Comparison of ENCODE assay signal across 8 cellular contexts in the genomic region with DNA sequence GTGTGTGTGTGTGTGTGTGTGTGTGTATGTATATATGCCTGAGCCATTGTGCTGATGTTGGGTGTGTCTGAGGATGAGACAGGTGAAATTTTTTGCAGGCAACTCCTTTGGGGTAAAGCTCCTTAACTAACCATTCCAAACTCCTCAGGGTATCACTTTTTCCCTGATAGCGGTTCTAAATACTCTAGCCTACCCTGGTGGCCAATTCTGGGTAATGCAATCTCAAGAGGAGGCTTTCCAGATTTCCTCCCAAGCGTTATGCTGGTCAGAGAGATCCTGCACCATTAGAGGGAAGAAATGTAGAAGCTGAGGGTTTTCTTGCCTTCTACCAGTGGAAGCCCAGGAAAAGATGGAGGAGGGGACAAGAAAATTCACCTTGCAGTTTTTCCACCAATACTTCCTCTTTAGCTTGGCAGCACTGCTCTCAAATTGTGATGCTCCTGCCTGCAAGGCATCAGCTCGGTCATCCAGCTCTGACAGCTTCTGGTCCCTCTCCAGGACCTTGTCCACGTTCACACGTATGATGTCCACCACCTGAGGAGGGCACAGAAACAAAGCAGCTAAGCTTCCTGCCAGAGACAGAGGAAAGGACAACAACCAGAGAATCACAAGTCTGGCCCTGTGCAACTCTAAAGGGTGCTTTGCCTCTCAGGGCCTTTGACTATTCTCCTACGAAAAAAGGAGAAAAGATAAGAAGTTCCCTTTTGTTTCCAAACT. TPM values are rescaled to one million over a fixed set of nuclear protein-coding genes. Genes with fewer than 3 reads are reported as not detected.
DNase-seq lines count a peak whose midpoint lies in the region; ATAC-seq, FAIRE-seq and TF ChIP-seq lines count a peak whose summit lies in the region.

No MANE protein-coding gene starts in this region.

- peaks cover 0 to 2% (median 1%) of the 10 kb centered on the region in 3 donors for H3K27me3 Mint-ChIP-seq in CD14-positive monocyte (ENCODE audit: low read depth in 3 of 3)
- no peaks in the 10 kb centered on the region for H3K27me3 Mint-ChIP-seq in activated T-cell treated with anti-CD3 and anti-CD28 coated beads, Interleukin-2, amount 50 U/mL, for 72 hours (ENCODE audit: low read depth)

- peaks cover 70% of the 10 kb centered on the region for H3K4me1 Mint-ChIP-seq in CD14-positive monocyte
- H3K4me1 Mint-ChIP-seq in activated T-cell treated with anti-CD3 and anti-CD28 coated beads, Interleukin-2, amount 50 U/mL, for 72 hours (ENCODE audit: low read depth): peaks cover 91% of the 10 kb centered on the region

- peaks cover 63 to 64% of the 10 kb centered on the region in 2 donors for H3K36me3 Mint-ChIP-seq in CD14-positive monocyte
- peaks cover 34 to 61% of the 10 kb centered on the region in 2 donors for H3K36me3 Mint-ChIP-seq in activated T-cell treated with anti-CD3 and anti-CD28 coated beads, Interleukin-2, amount 50 U/mL, for 72 hours (ENCODE audit: insufficient read depth in 2 of 2)

- in situ Hi-C loops in GM13976 (cut with MboI; ENCODE audit: low sequenced_read_pairs, unreplicated experiment): no loop called here

- no peaks in the 10 kb centered on the region for H3K27me3 ChIP-seq in pancreas

- no peak overlapping the region for H3K27ac ChIP-seq in pancreas

- no peaks in the 10 kb centered on the region for H3K9me3 Mint-ChIP-seq in CD14-positive monocyte
- no peaks in the 10 kb centered on the region for H3K9me3 Mint-ChIP-seq in activated T-cell treated with anti-CD3 and anti-CD28 coated beads, Interleukin-2, amount 50 U/mL, for 72 hours

- TF ChIP-seq CTCF in CD14-positive monocyte (IDR thresholded peaks at IDR 0.05) (peak; percentile 85), GM13976 (IDR thresholded peaks at IDR 0.05; ENCODE audit: borderline replicate concordance, control extremely low read depth, extremely low read depth, insufficient read depth, missing control alignments) (peak; percentile 65), pancreas (IDR thresholded peaks at IDR 0.05) (peak; percentile 52 to 65 (median 60))

- no peak overlapping the region for H3K4me3 ChIP-seq in pancreas

- H3K9me3 ChIP-seq in pancreas: no peaks in the 10 kb centered on the region

- peaks cover 0 to 29% (median 0%) of the 10 kb centered on the region in 3 donors for H3K36me3 ChIP-seq in pancreas

- H3K4me3 Mint-ChIP-seq in CD14-positive monocyte: no peak overlapping the region
- H3K4me3 Mint-ChIP-seq in activated T-cell treated with anti-CD3 and anti-CD28 coated beads, Interleukin-2, amount 50 U/mL, for 72 hours: peak overlapping the region; percentile 11 to 63

- WGBS in pancreas, 2 donors: 39 to 41% methylated on average over 6 of the region's 6 CpGs

- no peak for ATAC-seq in activated T-cell treated with anti-CD3 and anti-CD28 coated beads, Interleukin-2, amount 50 U/mL, for 72 hours (replicated peaks in 1 of 2)
- ATAC-seq in pancreas (peak in 3 of 4 donors; percentile 60 to 72 (median 68)), HG02610 (IDR thresholded peaks at IDR 0.05; ENCODE audit: unreplicated experiment) (no peak), HG02642 (IDR thresholded peaks at IDR 0.05; ENCODE audit: poor library complexity, unreplicated experiment) (no peak)

- H3K4me1 ChIP-seq in pancreas: peaks cover 0 to 10% (median 0%) of the 10 kb centered on the region in 3 donors

- peak overlapping the region in 3 of 7 donors; percentile 21 to 26 (median 26) for H3K27ac Mint-ChIP-seq in CD14-positive monocyte
- H3K27ac Mint-ChIP-seq in activated T-cell treated with anti-CD3 and anti-CD28 coated beads, Interleukin-2, amount 50 U/mL, for 72 hours: peak overlapping the region; percentile 88

- intact Hi-C loops in CD14-positive monocyte (cut with micrococcal nuclease) (loop anchor here in 1 of 2 donors (5.0 kb wide), 1 partner anchor 143 kb away; no protein-coding TSS in a partner anchor), pancreas (cut with DNase I) (no loop called here)

- FAIRE-seq in frontal cortex (lab: Jason Lieb, UNC) (no peak), pancreas (lab: Jason Lieb, UNC) (no peak)

- DNase-seq in CD14-positive monocyte (ENCODE audit: low spot score) (no peak), GM13976 (ENCODE audit: low spot score) (no peak), NCI-H2171 treated with DMSO at 0.1 percent for 48 hours (lab: John Stamatoyannopoulos, UW) (peak; percentile 88), frontal cortex (ENCODE audit: low spot score in 2 of 2) (peak; percentile 57 to 60), pancreas (peak in 2 of 6 donors; percentile 43 to 64)
- peak in 1 of 2 donors; percentile 48 for DNase-seq in activated T-cell treated with anti-CD3 and anti-CD28 coated beads, Interleukin-2, amount 50 U/mL, for 72 hours

RNA-seq across cellular contexts. Expression of a gene that starts 4.9 kb away (rescaled TPM):
- polyA plus RNA-seq in CD14-positive monocyte (under 1 TPM; 0.84 to 0.85 TPM), pancreas (1 to 10 TPM; 3.2 to 7.5 TPM)
- 10 to 100 TPM; 51.2 to 53.1 TPM for total RNA-seq in activated T-cell treated with anti-CD3 and anti-CD28 coated beads, Interleukin-2, amount 50 U/mL, for 72 hours
- total RNA-seq in frontal cortex (1.2 TPM), pancreas (1 to 10 TPM; 1.7 to 4.1 (median 2.3) TPM)

RNA-seq across cellular contexts. Expression of a gene that starts 13.8 kb away (rescaled TPM):
- polyA plus RNA-seq in CD14-positive monocyte (100 to 1,000 TPM in 1 of 2 donors, 10 to 100 TPM in 1; 91.8 to 145 TPM), pancreas (10 to 100 TPM; 15.9 to 17.7 TPM)
- 10 to 100 TPM; 26.0 to 29.6 TPM for total RNA-seq in activated T-cell treated with anti-CD3 and anti-CD28 coated beads, Interleukin-2, amount 50 U/mL, for 72 hours
- total RNA-seq in frontal cortex (0.82 TPM), pancreas (10 to 100 TPM in 3 of 6 donors, 1 to 10 TPM in 3; 7.8 to 25.5 (median 12.6) TPM)

RNA-seq across cellular contexts. Expression of a gene that starts 20.9 kb away (rescaled TPM):
- polyA plus RNA-seq in CD14-positive monocyte (1 to 10 TPM in 1 of 2 donors, under 1 TPM in 1; 0.88 to 1.2 TPM), pancreas (under 1 TPM; 0.14 to 0.30 TPM)
- 10 to 100 TPM; 53.1 to 90.5 TPM for total RNA-seq in activated T-cell treated with anti-CD3 and anti-CD28 coated beads, Interleukin-2, amount 50 U/mL, for 72 hours
- total RNA-seq in frontal cortex (0.41 TPM), pancreas (under 1 TPM in 4 of 6 donors, not detected in 2; 0.21 to 0.81 (median 0.30) TPM)

RNA-seq across cellular contexts. Expression of a gene that starts 27.4 kb away (rescaled TPM):
- 100 to 1,000 TPM; 189 to 238 TPM for polyA plus RNA-seq in CD14-positive monocyte
- 100 to 1,000 TPM; 170 to 179 TPM for total RNA-seq in activated T-cell treated with anti-CD3 and anti-CD28 coated beads, Interleukin-2, amount 50 U/mL, for 72 hours
- 27.3 TPM for total RNA-seq in frontal cortex
- 10 to 100 TPM; 66.3 to 79.7 (median 69.9) TPM for total RNA-seq in pancreas
- 10 to 100 TPM; 30.6 to 64.7 TPM for polyA plus RNA-seq in pancreas

RNA-seq across cellular contexts. Expression of a gene that starts 28.3 kb away (rescaled TPM):
- polyA plus RNA-seq in CD14-positive monocyte: 1 to 10 TPM; 6.2 to 8.3 TPM
- total RNA-seq in activated T-cell treated with anti-CD3 and anti-CD28 coated beads, Interleukin-2, amount 50 U/mL, for 72 hours: 100 to 1,000 TPM; 156 to 168 TPM
- 9.4 TPM for total RNA-seq in frontal cortex
- 10 to 100 TPM in 3 of 6 donors, 1 to 10 TPM in 3; 7.6 to 16.2 (median 10.0) TPM for total RNA-seq in pancreas
- polyA plus RNA-seq in pancreas: 1 to 10 TPM; 5.6 to 6.5 TPM

Comparison
In these comparisons a context has a peak if more than half of its experiments do, and no peak if none do; other contexts are left out.
1. DNase-seq: peak in NCI-H2171 treated with DMSO at 0.1 percent for 48 hours (single experiment) and frontal cortex (2 of 2); none in CD14-positive monocyte (single experiment) and GM13976 (single experiment).
2. H3K4me3 Mint-ChIP-seq: peak in activated T-cell treated with anti-CD3 and anti-CD28 coated beads, Interleukin-2, amount 50 U/mL, for 72 hours (2 of 2); none in CD14-positive monocyte (0 of 2).
3. ATAC-seq: peak in pancreas (3 of 4); none in activated T-cell treated with anti-CD3 and anti-CD28 coated beads, Interleukin-2, amount 50 U/mL, for 72 hours (0 of 2), HG02610 (single experiment) and HG02642 (single experiment).
4. RNA of a gene that starts 4.9 kb away (total RNA-seq): 51.2 to 53.1 TPM in activated T-cell treated with anti-CD3 and anti-CD28 coated beads, Interleukin-2, amount 50 U/mL, for 72 hours; 1.7 to 4.1 TPM in pancreas and 1.2 TPM in frontal cortex (single experiment); every median in the first group is over 10 times any median in the second.
5. RNA of a gene that starts 20.9 kb away (total RNA-seq): 53.1 to 90.5 TPM in activated T-cell treated with anti-CD3 and anti-CD28 coated beads, Interleukin-2, amount 50 U/mL, for 72 hours; 0.41 TPM in frontal cortex (single experiment) and 0.21 to 0.81 TPM in pancreas; every median in the first group is over 10 times any median in the second.
6. Peak in every context shown above with its lines, with median percentiles within 50 percentile points of each other: CTCF ChIP-seq.